ENCODE assay signal across 21 cellular contexts in the genomic region with DNA sequence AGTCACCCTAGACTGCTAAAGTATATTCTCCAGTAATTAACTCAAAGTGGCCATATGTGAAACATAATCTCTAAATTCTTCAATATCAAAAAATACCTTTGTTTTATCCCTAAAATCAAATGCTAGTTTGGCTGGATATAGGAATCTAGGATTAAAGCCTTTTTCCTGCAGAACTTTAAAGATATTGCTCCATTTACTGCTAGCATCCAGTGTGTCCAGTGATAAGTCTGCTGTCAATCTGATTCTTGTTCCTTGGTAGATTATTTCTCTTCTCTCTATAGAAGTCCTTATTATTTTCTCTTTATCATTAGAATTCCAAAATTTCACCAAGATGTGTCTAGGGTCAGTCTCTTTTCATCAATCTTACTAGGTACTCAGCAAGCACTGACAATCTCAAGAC.
"Had no signal": no experiment of that assay in that cellular context is flagged by ENCODE, and none has a peak within 500 bp of the region (broad histone marks: within the 10 kb centered on the region; RNA-seq: fewer than 3 reads in every experiment).

No MANE protein-coding gene starts in this region.

- H3K36me3 Mint-ChIP-seq: stimulated activated memory B cell treated with anti-CD40 and anti-IgM and Interleukin-4, amounts not matched to agents 10 μg/mL and 1 μg/mL and 100 μg/mL, for 72 hours had no signal

- H3K4me3 Mint-ChIP-seq: activated naive CD8-positive, alpha-beta T cell treated with anti-CD3 and anti-CD28 coated beads, Interleukin-2, amount 50 U/mL, for 24 hours; activated T-helper 17 cell treated with anti-CD3 and anti-CD28 coated beads, Interleukin-2, amount 50 U/mL, for 72 hours; effector memory CD8-positive, alpha-beta T cell; memory B cell; naive thymus-derived CD8-positive, alpha-beta T cell; stimulated activated memory B cell treated with anti-CD40 and anti-IgM and Interleukin-4, amounts not matched to agents 10 μg/mL and 1 μg/mL and 100 μg/mL, for 72 hours had no signal

- H3K79me2 ChIP-seq: parathyroid adenoma had no signal

- H3K27ac ChIP-seq: epithelial cell of prostate, neutrophil, parathyroid adenoma, thyroid gland had no signal

- FAIRE-seq: astrocyte, bronchial epithelial cell had no signal

- H3K27me3 Mint-ChIP-seq: activated naive CD8-positive, alpha-beta T cell treated with anti-CD3 and anti-CD28 coated beads, Interleukin-2, amount 50 U/mL, for 24 hours; effector memory CD8-positive, alpha-beta T cell; memory B cell; stimulated activated memory B cell treated with anti-CD40 and anti-IgM and Interleukin-4, amounts not matched to agents 10 μg/mL and 1 μg/mL and 100 μg/mL, for 72 hours had no signal

- H3K27me3 ChIP-seq: neutrophil, thyroid gland had no signal

- H3K4me1 Mint-ChIP-seq: activated naive CD8-positive, alpha-beta T cell treated with anti-CD3 and anti-CD28 coated beads, Interleukin-2, amount 50 U/mL, for 24 hours; activated T-helper 17 cell treated with anti-CD3 and anti-CD28 coated beads, Interleukin-2, amount 50 U/mL, for 72 hours; memory B cell; naive thymus-derived CD8-positive, alpha-beta T cell; stimulated activated memory B cell treated with anti-CD40 and anti-IgM and Interleukin-4, amounts not matched to agents 10 μg/mL and 1 μg/mL and 100 μg/mL, for 72 hours had no signal

- H2AFZ ChIP-seq: parathyroid adenoma had no signal

- H3K36me3 ChIP-seq: neutrophil, thyroid gland had no signal

- H3K9me3 ChIP-seq: neutrophil, thyroid gland had no signal

- H3K27ac Mint-ChIP-seq: activated naive CD8-positive, alpha-beta T cell treated with anti-CD3 and anti-CD28 coated beads, Interleukin-2, amount 50 U/mL, for 24 hours; activated T-helper 17 cell treated with anti-CD3 and anti-CD28 coated beads, Interleukin-2, amount 50 U/mL, for 72 hours; effector memory CD8-positive, alpha-beta T cell; memory B cell; naive thymus-derived CD8-positive, alpha-beta T cell; stimulated activated memory B cell treated with anti-CD40 and anti-IgM and Interleukin-4, amounts not matched to agents 10 μg/mL and 1 μg/mL and 100 μg/mL, for 72 hours had no signal

- ATAC-seq: activated naive CD8-positive, alpha-beta T cell treated with anti-CD3 and anti-CD28 coated beads, Interleukin-2, amount 50 U/mL, for 24 hours; activated T-helper 17 cell treated with anti-CD3 and anti-CD28 coated beads, Interleukin-2, amount 50 U/mL, for 72 hours; effector memory CD8-positive, alpha-beta T cell; left ventricle myocardium superior; naive thymus-derived CD8-positive, alpha-beta T cell; stimulated activated memory B cell treated with anti-CD40 and anti-IgM and Interleukin-4, amounts not matched to agents 10 μg/mL and 1 μg/mL and 100 μg/mL, for 72 hours had no signal

- H3K4me1 ChIP-seq: parathyroid adenoma, thyroid gland had no signal

- H3K9ac ChIP-seq: parathyroid adenoma had no signal

- H3K4me3 ChIP-seq: thyroid gland had no signal

- DNase-seq: activated CD4-positive, alpha-beta T cell treated with anti-CD3 and anti-CD28 coated beads, Interleukin-2, amount 50 U/mL, for 4 hours; activated CD4-positive, CD25-positive, alpha-beta regulatory T cell treated with anti-CD3 and anti-CD28 coated beads, Interleukin-2, amount 50 U/mL, for 72 hours; activated naive CD4-positive, alpha-beta T cell treated with Interleukin-2 at 50 U/mL for 16 hours; activated naive CD8-positive, alpha-beta T cell treated with anti-CD3 and anti-CD28 coated beads, Interleukin-2, amount 50 U/mL, for 24 hours; activated T-cell treated with anti-CD3 and anti-CD28 coated beads for 4 hours; dermis blood vessel endothelial cell; effector memory CD8-positive, alpha-beta T cell; foreskin melanocyte; left ventricle myocardium superior; naive thymus-derived CD8-positive, alpha-beta T cell; retina; stimulated activated CD4-positive, alpha-beta T cell treated with anti-CD3 and anti-CD28 coated beads, Interleukin-2, amount 100 ng/mL, for 48 hours; thyroid gland had no signal
